ENCODE assay signal across 2 cellular contexts in the genomic region with DNA sequence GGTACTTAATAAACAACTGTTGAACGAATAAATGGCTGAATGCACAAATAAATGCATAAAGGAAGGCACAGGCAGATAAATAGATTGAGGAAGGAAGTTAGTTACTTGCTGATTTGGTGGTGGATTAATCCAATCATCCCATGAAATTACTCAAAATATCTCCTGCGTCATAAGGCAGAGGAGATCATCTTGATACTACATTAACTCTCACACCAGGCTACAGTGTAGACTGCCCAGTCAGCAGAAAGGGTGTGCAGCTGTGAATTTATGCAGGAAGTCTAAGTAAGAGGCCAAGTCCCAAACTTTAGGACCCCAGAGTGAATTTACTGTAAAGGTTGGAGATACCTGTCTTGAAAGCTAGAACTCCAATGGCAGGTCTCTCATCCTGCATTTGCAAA.
TF ChIP-seq lines count a peak whose summit lies in the region.

No MANE protein-coding gene starts in this region.

TF ChIP-seq in A549, 52 proteins besides CTCF, POLR2A, EP300 and RAD21:
- no peak for TF ChIP-seq GATA3 (IDR thresholded peaks at IDR 0.05; ENCODE audit: borderline replicate concordance)
- peak; percentile 92 for TF ChIP-seq MAFK (IDR thresholded peaks at IDR 0.05; ENCODE audit: partially characterized antibody)

TF ChIP-seq in K562, 482 proteins besides CTCF, POLR2A, EP300 and RAD21:
- 0 out of 2 replicates have a peak, but pooled peaks have one; percentile 18 for TF ChIP-seq ZNF316 (IDR thresholded peaks at IDR 0.05)
- TF ChIP-seq, protein P1, sequence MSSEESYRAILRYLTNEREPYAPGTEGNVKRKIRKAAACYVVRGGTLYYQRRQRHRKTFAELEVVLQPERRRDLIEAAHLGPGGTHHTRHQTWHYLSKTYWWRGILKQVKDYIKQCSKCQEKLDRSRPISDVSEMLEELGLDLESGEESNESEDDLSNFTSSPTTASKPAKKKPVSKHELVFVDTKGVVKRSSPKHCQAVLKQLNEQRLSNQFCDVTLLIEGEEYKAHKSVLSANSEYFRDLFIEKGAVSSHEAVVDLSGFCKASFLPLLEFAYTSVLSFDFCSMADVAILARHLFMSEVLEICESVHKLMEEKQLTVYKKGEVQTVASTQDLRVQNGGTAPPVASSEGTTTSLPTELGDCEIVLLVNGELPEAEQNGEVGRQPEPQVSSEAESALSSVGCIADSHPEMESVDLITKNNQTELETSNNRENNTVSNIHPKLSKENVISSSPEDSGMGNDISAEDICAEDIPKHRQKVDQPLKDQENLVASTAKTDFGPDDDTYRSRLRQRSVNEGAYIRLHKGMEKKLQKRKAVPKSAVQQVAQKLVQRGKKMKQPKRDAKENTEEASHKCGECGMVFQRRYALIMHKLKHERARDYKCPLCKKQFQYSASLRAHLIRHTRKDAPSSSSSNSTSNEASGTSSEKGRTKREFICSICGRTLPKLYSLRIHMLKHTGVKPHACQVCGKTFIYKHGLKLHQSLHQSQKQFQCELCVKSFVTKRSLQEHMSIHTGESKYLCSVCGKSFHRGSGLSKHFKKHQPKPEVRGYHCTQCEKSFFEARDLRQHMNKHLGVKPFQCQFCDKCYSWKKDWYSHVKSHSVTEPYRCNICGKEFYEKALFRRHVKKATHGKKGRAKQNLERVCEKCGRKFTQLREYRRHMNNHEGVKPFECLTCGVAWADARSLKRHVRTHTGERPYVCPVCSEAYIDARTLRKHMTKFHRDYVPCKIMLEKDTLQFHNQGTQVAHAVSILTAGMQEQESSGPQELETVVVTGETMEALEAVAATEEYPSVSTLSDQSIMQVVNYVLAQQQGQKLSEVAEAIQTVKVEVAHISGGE (CRISPR knock-in tag; IDR thresholded peaks at IDR 0.05) = peak in 1 of 3 experiments; percentile 62; a peak in 2 of 6 replicates
- no peak for TF ChIP-seq PHF21A (IDR thresholded peaks at IDR 0.05; ENCODE audit: borderline replicate concordance, low read depth)
